32 cellular contexts compared by ENCODE assay signal in the genomic region with DNA sequence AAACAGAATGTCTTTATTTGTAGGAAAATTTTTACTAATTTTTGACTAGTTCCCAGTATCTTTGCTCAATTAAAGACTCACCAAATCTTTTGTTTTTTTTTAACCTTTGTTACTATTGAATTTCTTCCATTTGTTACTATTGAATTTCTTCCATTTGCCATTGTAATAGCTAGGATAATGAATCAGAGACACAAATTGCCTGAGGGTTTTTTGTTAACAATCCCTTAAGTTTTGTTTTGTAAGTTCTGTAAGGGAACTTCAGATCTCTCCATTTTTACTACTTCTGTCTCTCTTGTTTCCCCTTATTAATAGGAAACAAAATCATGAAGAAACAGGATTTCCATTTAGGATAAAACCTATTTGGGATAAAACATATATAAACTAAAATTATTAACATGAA.
"Had no signal": no experiment of that assay in that cellular context is flagged by ENCODE, and none has a peak within 500 bp of the region (broad histone marks: within the 10 kb centered on the region; RNA-seq: fewer than 3 reads in every experiment).

No MANE protein-coding gene starts in this region.

- H3K4me1 ChIP-seq: Peyer's patch had no signal

- H3K27ac ChIP-seq: brain microvascular endothelial cell, cardiac muscle cell, Peyer's patch, RWPE1, WERI-Rb-1 had no signal

- H3K9me3 ChIP-seq: MG63, Peyer's patch had no signal

- ATAC-seq: activated CD8-positive, alpha-beta T cell treated with anti-CD3 and anti-CD28 coated beads for 36 hours; activated T-cell treated with anti-CD3 and anti-CD28 coated beads, Interleukin-2, amount 50 U/mL, for 72 hours; activated T-helper 17 cell treated with anti-CD3 and anti-CD28 coated beads, Interleukin-2, amount 50 U/mL, for 72 hours; Right ventricle myocardium inferior; SK-N-SH treated with all-trans-retinoic acid at 6 μM for 48 hours; T-cell had no signal

- H3K27me3 ChIP-seq: brain microvascular endothelial cell, cardiac muscle cell, MG63, Peyer's patch had no signal

- H3K4me3 ChIP-seq: cardiac muscle cell, MG63, Peyer's patch had no signal

- DNase-seq: activated CD4-positive, alpha-beta T cell treated with anti-CD3 and anti-CD28 coated beads, Interleukin-2, amount 10 ng/mL, durations not matched to agents 24 days and 14 days; activated CD4-positive, alpha-beta T cell treated with anti-CD3 and anti-CD28 coated beads, Interleukin-2, amount 50 U/mL, for 4 hours; activated CD4-positive, CD25-positive, alpha-beta regulatory T cell; activated CD8-positive, alpha-beta T cell treated with anti-CD3 and anti-CD28 coated beads for 36 hours; activated effector memory CD4-positive, alpha-beta T cell treated with anti-CD3 and anti-CD28 coated beads, Interleukin-2, amount 50 U/mL, for 16 hours; activated naive CD4-positive, alpha-beta T cell treated with Interleukin-2 at 50 U/mL for 16 hours; activated T-cell treated with anti-CD3 and anti-CD28 coated beads, Interleukin-2, amount 50 U/mL, for 1 hour; activated T-cell treated with anti-CD3 and anti-CD28 coated beads, Interleukin-2, amount 50 U/mL, for 72 hours; amniotic stem cell; aorta; brain microvascular endothelial cell; Karpas-422; KBM-7; MG63; NCI-H1048; NCI-H1105 treated with DMSO at 0.1 percent for 48 hours; NCI-H1436; NCI-H1694; NCI-H2081 treated with DMSO at 0.1 percent for 48 hours; NCI-H226; NCI-H524 treated with DMSO at 0.1 percent for 48 hours; Peyer's patch; SIG-M5; T-cell; T-helper 2 cell; T1000; WERI-Rb-1 had no signal
